ENCODE assay signal across 10 cellular contexts in genomic region chr14:101476258-101476930, GRCh38.
DNase-seq lines count a peak whose midpoint lies in the region; FAIRE-seq and TF ChIP-seq lines count a peak whose summit lies in the region.
"Had no signal": no experiment of that assay in that cellular context is flagged by ENCODE, and none has a peak within 500 bp of the region (broad histone marks: within the 10 kb centered on the region; RNA-seq: fewer than 3 reads in every experiment).

No MANE protein-coding gene starts in this region.

- TF ChIP-seq CTCF in adrenal gland (IDR thresholded peaks at IDR 0.05) (no peak), tibial artery (IDR thresholded peaks at IDR 0.05) (no peak)

- intact Hi-C loops in adrenal gland (cut with DNase I) (no loop called here), tibial artery (cut with DNase I; ENCODE audit: low total_unique reads) (no loop called here)

- H3K27me3 ChIP-seq in adrenal gland (no peaks in the 10 kb centered on the region), tibial artery (peaks cover 0 to 29% of the 10 kb centered on the region in 2 donors), H7 (ENCODE audit: control insufficient read depth, insufficient read depth, low read length) (no peaks in the 10 kb centered on the region)

- TF ChIP-seq POLR2A in adrenal gland (IDR thresholded peaks at IDR 0.05) = no peak

- H3K4me1 ChIP-seq in adrenal gland (replicated peaks in 1 of 2) = peaks cover 13 to 29% of the 10 kb centered on the region in 2 donors
- H3K4me1 ChIP-seq in tibial artery = peaks cover 0 to 11% (median 5%) of the 10 kb centered on the region in 4 donors
- H3K4me1 ChIP-seq: prostate gland had no signal

- DNase-seq in HTR-8/SVneo (ENCODE audit: insufficient read length, low spot score) = no peak
- peak in 5 of 7 donors; percentile 11 to 33 (median 21) for DNase-seq in adrenal gland
- peak; percentile 24 for DNase-seq in mucosa of gallbladder (ENCODE audit: low spot score)
- DNase-seq in tibial artery = peak; percentile 20 to 53
- no peak for DNase-seq in H7
- no peak for DNase-seq in NCI-H2196 treated with DMSO at 0.1 percent for 48 hours (lab: John Stamatoyannopoulos, UW; ENCODE audit: unreplicated experiment)
- no peak for DNase-seq in KG1 (lab: John Stamatoyannopoulos, UW)
- DNase-seq: NCI-H526 treated with DMSO at 0.1 percent for 48 hours had no signal

- H3K36me3 ChIP-seq in adrenal gland (replicated peaks in 1 of 2) = no peaks in the 10 kb centered on the region
- no peaks in the 10 kb centered on the region for H3K36me3 ChIP-seq in tibial artery
- H3K36me3 ChIP-seq in H7 (replicated peaks; ENCODE audit: control insufficient read depth, insufficient read depth, low read length) = no peaks in the 10 kb centered on the region
- H3K36me3 ChIP-seq: prostate gland had no signal

- H3K27ac ChIP-seq in adrenal gland (peak overlapping the region in 4 of 5 donors; percentile 41 to 84 (median 68)), tibial artery (no peak overlapping the region)

- H3K4me3 ChIP-seq in adrenal gland (no peak overlapping the region), tibial artery (no peak overlapping the region), H7 (ENCODE audit: insufficient read depth, low read depth, low read length) (no peak overlapping the region)
- H3K4me3 ChIP-seq: prostate gland had no signal

- H3K9me3 ChIP-seq in adrenal gland (replicated peaks in 1 of 3) (no peaks in the 10 kb centered on the region), tibial artery (no peaks in the 10 kb centered on the region)
- H3K9me3 ChIP-seq: prostate gland had no signal

- WGBS in adrenal gland, 4 donors = 70 to 73% (median 70%) methylated on average over 8 to 10 of the region's 10 CpGs

- FAIRE-seq in HTR-8/SVneo (lab: Jason Lieb, UNC) = peak; percentile 44
- FAIRE-seq: GM12891 had no signal

Comparison
In these comparisons a context has a peak if more than half of its experiments do, and no peak if none do; other contexts are left out.
1. DNase-seq: peak in adrenal gland (5 of 7), mucosa of gallbladder (single experiment) and tibial artery (2 of 2); none in HTR-8/SVneo (single experiment), H7 (single experiment), NCI-H2196 treated with DMSO at 0.1 percent for 48 hours (single experiment) and KG1 (single experiment).
2. H3K27ac ChIP-seq: peak in adrenal gland (4 of 5); none in tibial artery (0 of 2).